Comparison of ENCODE assay signal across 14 cellular contexts in genomic region chr12:23621910-23622309, GRCh38.
DNase-seq lines count a peak whose midpoint lies in the region; ATAC-seq lines count a peak whose summit lies in the region.
"Had no signal": no experiment of that assay in that cellular context is flagged by ENCODE, and none has a peak within 500 bp of the region (broad histone marks: within the 10 kb centered on the region; RNA-seq: fewer than 3 reads in every experiment).

No MANE protein-coding gene starts in this region.

- no peak for ATAC-seq in GM19467 (IDR thresholded peaks at IDR 0.05; ENCODE audit: unreplicated experiment)
- no peak for ATAC-seq in aorta (ENCODE audit: low FRiP score)
- no peak for ATAC-seq in HG03135 (IDR thresholded peaks at IDR 0.05; ENCODE audit: unreplicated experiment)
- ATAC-seq: GM12878, PC-3 had no signal

- no peaks in the 10 kb centered on the region for H3K9me3 ChIP-seq in aorta (ENCODE audit: control insufficient read depth, low read length)
- H3K9me3 ChIP-seq: Caco-2 had no signal

- intact Hi-C loops in aorta (cut with DNase I): no loop called here

- H3K36me3 ChIP-seq in aorta (ENCODE audit: control insufficient read depth in 1 of 2, insufficient read depth in 2 of 2, low read length in 1 of 2): no peaks in the 10 kb centered on the region

- DNase-seq in NCI-H748 (lab: John Stamatoyannopoulos, UW; ENCODE audit: unreplicated experiment) (peak; percentile 41), NCI-H748 treated with DMSO at 0.1 percent for 48 hours (lab: John Stamatoyannopoulos, UW) (no peak), NCI-H2081 treated with DMSO at 0.1 percent for 48 hours (lab: John Stamatoyannopoulos, UW) (peak; percentile 67), SW480 (ENCODE audit: low spot score) (peak; percentile 21), aorta (no peak), AML-193 (lab: John Stamatoyannopoulos, UW) (no peak)
- DNase-seq: Caco-2, PC-3 had no signal

- peaks cover 0 to 2% of the 10 kb centered on the region in 2 donors for H3K4me1 ChIP-seq in aorta (ENCODE audit: control insufficient read depth in 1 of 2, insufficient read depth in 2 of 2, low read length in 2 of 2)
- H3K4me1 ChIP-seq: Caco-2 had no signal

- H3K27ac ChIP-seq in aorta (ENCODE audit: low read depth in 1 of 2, low read length in 2 of 2): no peak overlapping the region
- H3K27ac ChIP-seq: HL-60, KMS-11, SK-N-MC had no signal

- no peak overlapping the region for H3K4me3 ChIP-seq in aorta (ENCODE audit: low read length in 2 of 2)
- H3K4me3 ChIP-seq: GM12878, SK-N-MC had no signal

- H3K27me3 ChIP-seq in aorta (ENCODE audit: control insufficient read depth in 1 of 2, insufficient read depth in 2 of 2, low read length in 1 of 2): no peaks in the 10 kb centered on the region

- WGBS in aorta, 2 donors: 60 to 65% methylated on average over 2 of the region's 2 CpGs

Comparison
In these comparisons a context has a peak if more than half of its experiments do, and no peak if none do; other contexts are left out.
1. DNase-seq: peak in NCI-H748 (single experiment), NCI-H2081 treated with DMSO at 0.1 percent for 48 hours (single experiment) and SW480 (single experiment); none in NCI-H748 treated with DMSO at 0.1 percent for 48 hours (single experiment), aorta (0 of 2) and AML-193 (0 of 2).